24 cellular contexts compared by ENCODE assay signal in genomic region chr17:55622547-55622946, GRCh38.
DNase-seq lines count a peak whose midpoint lies in the region; ATAC-seq, FAIRE-seq and TF ChIP-seq lines count a peak whose summit lies in the region.
"Had no signal": no experiment of that assay in that cellular context is flagged by ENCODE, and none has a peak within 500 bp of the region (broad histone marks: within the 10 kb centered on the region; RNA-seq: fewer than 3 reads in every experiment).

No MANE protein-coding gene starts in this region.

- H3K14ac ChIP-seq in IMR-90 (replicated peaks; ENCODE audit: low read depth, low read length): no peak overlapping the region

- H2AK5ac ChIP-seq in IMR-90 (ENCODE audit: low read depth, low read length): no peak overlapping the region

- H3K4me1 Mint-ChIP-seq in stimulated activated memory B cell treated with anti-CD40 and anti-IgM and Interleukin-4, amounts not matched to agents 10 μg/mL and 1 μg/mL and 100 μg/mL, for 72 hours: peaks cover 6% of the 10 kb centered on the region

- H2AK9ac ChIP-seq in IMR-90 (replicated peaks; ENCODE audit: low read depth, low read length, poor library complexity): no peak overlapping the region

- H3K4me2 ChIP-seq in IMR-90 (ENCODE audit: low read depth, low read length): no peak overlapping the region
- H3K4me2 ChIP-seq: KMS-11 had no signal

- H3K4me3 ChIP-seq in IMR-90 (ENCODE audit: insufficient read depth, low read depth, low read length) (no peak overlapping the region), bronchial epithelial cell (ENCODE audit: low read depth, low read length) (no peak overlapping the region), left lung (no peak overlapping the region)
- H3K4me3 ChIP-seq: GM23248 had no signal

- POLR2A ChIA-PET in IMR-90 (lab: Charles Lee; ENCODE audit: unreplicated experiment): no interaction called here

- peaks cover 47% of the 10 kb centered on the region for H3K27me3 Mint-ChIP-seq in stimulated activated memory B cell treated with anti-CD40 and anti-IgM and Interleukin-4, amounts not matched to agents 10 μg/mL and 1 μg/mL and 100 μg/mL, for 72 hours

- no peak overlapping the region for H3K4ac ChIP-seq in IMR-90 (ENCODE audit: low read depth, low read length)

- peaks cover 2% of the 10 kb centered on the region; the same call in 1 of the 2 replicates for H3K27me3 ChIP-seq in IMR-90 (ENCODE audit: control insufficient read depth, insufficient read depth, low read length)
- H3K27me3 ChIP-seq in bronchial epithelial cell (ENCODE audit: control insufficient read depth, insufficient read depth, low read length): no peaks in the 10 kb centered on the region
- no peaks in the 10 kb centered on the region for H3K27me3 ChIP-seq in left lung

- no peak overlapping the region for H4K91ac ChIP-seq in IMR-90 (ENCODE audit: insufficient read depth, low read depth, low read length)

- H3K36me3 ChIP-seq in IMR-90 (ENCODE audit: control insufficient read depth, insufficient read depth, low read length): no peaks in the 10 kb centered on the region
- no peaks in the 10 kb centered on the region for H3K36me3 ChIP-seq in bronchial epithelial cell (ENCODE audit: control insufficient read depth, insufficient read depth, low read length)
- no peaks in the 10 kb centered on the region for H3K36me3 ChIP-seq in left lung

- no peak overlapping the region for H3K18ac ChIP-seq in IMR-90 (ENCODE audit: low read depth, low read length)

- CTCF ChIA-PET in IMR-90 (lab: Yijun Ruan, JAX): no interaction called here

- ATAC-seq in IMR-90 (ENCODE audit: low read depth) (0 out of 2 replicates have a peak, but pooled peaks have one; percentile 40), left lung (peak; percentile 55), GM19397 (IDR thresholded peaks at IDR 0.05; ENCODE audit: unreplicated experiment) (no peak)
- ATAC-seq in stimulated activated memory B cell treated with anti-CD40 and anti-IgM and Interleukin-4, amounts not matched to agents 10 μg/mL and 1 μg/mL and 100 μg/mL, for 72 hours: peak; percentile 9
- ATAC-seq: Panc1 had no signal

- H4K5ac ChIP-seq in IMR-90 (ENCODE audit: low read depth, low read length): no peak overlapping the region; the same call in 1 of the 2 replicates

- no peak for TF ChIP-seq POLR2A in IMR-90 (IDR thresholded peaks at IDR 0.05; ENCODE audit: low read depth, low read length)

- H2AFZ ChIP-seq in IMR-90 (replicated peaks; ENCODE audit: low read length, poor library complexity): no peak overlapping the region
- H2AFZ ChIP-seq: GM23248 had no signal

- no peaks in the 10 kb centered on the region for H3K79me1 ChIP-seq in IMR-90 (ENCODE audit: low read depth in 1 of 2, low read length in 2 of 2)

- H2BK20ac ChIP-seq in IMR-90 (ENCODE audit: low read depth, low read length): no peak overlapping the region

- in situ Hi-C loops in IMR-90 (cut with MboI; ENCODE audit: low sequenced_read_pairs): no loop called here

- H3K27ac Mint-ChIP-seq in stimulated activated memory B cell treated with anti-CD40 and anti-IgM and Interleukin-4, amounts not matched to agents 10 μg/mL and 1 μg/mL and 100 μg/mL, for 72 hours: no peak overlapping the region
- H3K27ac Mint-ChIP-seq: B cell; CD8-positive, alpha-beta memory T cell; HFFc6; IgD-negative memory B cell had no signal

- no peak overlapping the region for H3K56ac ChIP-seq in IMR-90 (ENCODE audit: extremely low read depth, insufficient read depth, low read length)

- peak; percentile 43 for FAIRE-seq in bronchial epithelial cell (lab: Jason Lieb, UNC)

- H3K9ac ChIP-seq in IMR-90 (ENCODE audit: low read depth, low read length): no peak overlapping the region
- H3K9ac ChIP-seq: GM23248, KMS-11 had no signal

- dilution Hi-C loops in IMR-90 (cut with HindIII; ENCODE audit: low sequenced_read_pairs, unreplicated experiment): no loop called here

- no peak overlapping the region for H4K8ac ChIP-seq in IMR-90 (ENCODE audit: low read depth in 2 of 2, low read length in 2 of 2)

- H2BK15ac ChIP-seq in IMR-90 (ENCODE audit: low read depth, low read length): no peak overlapping the region

- no peak for TF ChIP-seq RAD21 in IMR-90 (IDR thresholded peaks at IDR 0.05; ENCODE audit: low read length)

- H2BK120ac ChIP-seq in IMR-90 (ENCODE audit: low read depth, low read length): no peak overlapping the region

- H4K20me1 ChIP-seq in IMR-90 (ENCODE audit: insufficient read depth, low read length): no peaks in the 10 kb centered on the region

- no peak overlapping the region for H2BK5ac ChIP-seq in IMR-90 (ENCODE audit: low read depth, low read length, poor library complexity, severe bottlenecking)

- no peaks in the 10 kb centered on the region for H3K9me1 ChIP-seq in IMR-90 (ENCODE audit: insufficient read depth, low read length)

- H3K27ac ChIP-seq in IMR-90 (ENCODE audit: insufficient read depth, low read length) (no peak overlapping the region), left lung (peak overlapping the region in 1 of 2 donors; percentile 42)
- H3K27ac ChIP-seq: C4-2B, GM23248, KMS-11, RWPE1 had no signal

- WGBS in IMR-90 (ENCODE audit: extremely low coverage in 2 of 2, insufficient read length in 1 of 2), 2 experiments: 86% methylated on average over 1 of the region's 3 CpGs; no CpG with 5 or more reads in 1 of the 2 experiments

- no peak overlapping the region for H3K4me3 Mint-ChIP-seq in stimulated activated memory B cell treated with anti-CD40 and anti-IgM and Interleukin-4, amounts not matched to agents 10 μg/mL and 1 μg/mL and 100 μg/mL, for 72 hours
- H3K4me3 Mint-ChIP-seq: B cell; CD8-positive, alpha-beta memory T cell; HFFc6; IgD-negative memory B cell had no signal

- H3K23ac ChIP-seq in IMR-90 (ENCODE audit: low read depth, low read length): no peak overlapping the region

- DNase-seq in IMR-90 (no peak), bronchial epithelial cell (ENCODE audit: low read depth) (peak; percentile 8), left lung (no peak), DMS79 treated with DMSO at 0.1 percent for 48 hours (lab: John Stamatoyannopoulos, UW) (no peak), medulla oblongata (ENCODE audit: extremely low spot score) (no peak)
- no peak for DNase-seq in activated T-cell treated with anti-CD3 and anti-CD28 coated beads, Interleukin-2, amount 50 U/mL, for 1 hour
- DNase-seq: CD8-positive, alpha-beta memory T cell; DMS 273 treated with DMSO at 0.1 percent for 48 hours; GM23248; H7; HFFc6; NCI-H1092 treated with DMSO at 0.1 percent for 48 hours; NCI-H1436; NCI-H187 treated with DMSO at 0.1 percent for 48 hours; NCI-H526 treated with DMSO at 0.1 percent for 48 hours; SHP77 treated with DMSO at 0.1 percent for 48 hours had no signal

- intact Hi-C loops in IMR-90 (cut with micrococcal nuclease) (no loop called here), left lung (cut with DNase I) (no loop called here)

- H3K9me3 ChIP-seq in IMR-90 (ENCODE audit: control insufficient read depth, insufficient read depth, low read length) (no peaks in the 10 kb centered on the region), left lung (no peaks in the 10 kb centered on the region)

- no peaks in the 10 kb centered on the region for H3K9me3 Mint-ChIP-seq in stimulated activated memory B cell treated with anti-CD40 and anti-IgM and Interleukin-4, amounts not matched to agents 10 μg/mL and 1 μg/mL and 100 μg/mL, for 72 hours
- H3K9me3 Mint-ChIP-seq: CD8-positive, alpha-beta memory T cell; HFFc6 had no signal

- BruUV-seq in IMR-90 (replicated peaks; lab: Mats Ljungman, UMichigan): no TSS peak

- H3K4me1 ChIP-seq in IMR-90 (ENCODE audit: control insufficient read depth, insufficient read depth, low read length) (peaks cover 5% of the 10 kb centered on the region; the same call in 1 of the 2 replicates), left lung (no peaks in the 10 kb centered on the region)

- no peaks in the 10 kb centered on the region for H3K36me3 Mint-ChIP-seq in stimulated activated memory B cell treated with anti-CD40 and anti-IgM and Interleukin-4, amounts not matched to agents 10 μg/mL and 1 μg/mL and 100 μg/mL, for 72 hours
- H3K36me3 Mint-ChIP-seq: CD8-positive, alpha-beta memory T cell; IgD-negative memory B cell had no signal

- TF ChIP-seq CTCF in IMR-90 (conservative IDR thresholded peaks at IDR 0.05; ENCODE audit: low read depth, low read length) (no peak), bronchial epithelial cell (IDR thresholded peaks at IDR 0.05; ENCODE audit: insufficient read depth, low read length, severe bottlenecking) (no peak), left lung (IDR thresholded peaks at IDR 0.05) (no peak)

TF ChIP-seq in IMR-90, 13 proteins besides CTCF, POLR2A, EP300 and RAD21 (continues in another document):
- no peak for TF ChIP-seq USF2 (IDR thresholded peaks at IDR 0.05; ENCODE audit: low read depth, low read length)
- TF ChIP-seq CEBPB (IDR thresholded peaks at IDR 0.05; ENCODE audit: low read depth, low read length): no peak
- TF ChIP-seq BHLHE40 (IDR thresholded peaks at IDR 0.05; ENCODE audit: low read depth, low read length): no peak
- TF ChIP-seq CHD1 (IDR thresholded peaks at IDR 0.05; ENCODE audit: low read depth, low read length): no peak
- no peak for TF ChIP-seq MAZ (IDR thresholded peaks at IDR 0.05; ENCODE audit: borderline replicate concordance, low read depth, low read length)
- TF ChIP-seq RFX5 (IDR thresholded peaks at IDR 0.05; ENCODE audit: low read depth, low read length): no peak
- TF ChIP-seq NFE2L2 (IDR thresholded peaks at IDR 0.05; ENCODE audit: low read depth, low read length): no peak
- no peak for TF ChIP-seq ELK1 (IDR thresholded peaks at IDR 0.05; ENCODE audit: borderline replicate concordance, low read depth, low read length)
- TF ChIP-seq SMC3 (IDR thresholded peaks at IDR 0.05; ENCODE audit: low read depth, low read length): no peak
- TF ChIP-seq MAFK (IDR thresholded peaks at IDR 0.05; ENCODE audit: low read depth, low read length): no peak
- no peak for TF ChIP-seq RCOR1 (IDR thresholded peaks at IDR 0.05; ENCODE audit: insufficient replicate concordance, low read length)
- TF ChIP-seq FOS (IDR thresholded peaks at IDR 0.05; ENCODE audit: low read depth, low read length): no peak
